In the genomic region with DNA sequence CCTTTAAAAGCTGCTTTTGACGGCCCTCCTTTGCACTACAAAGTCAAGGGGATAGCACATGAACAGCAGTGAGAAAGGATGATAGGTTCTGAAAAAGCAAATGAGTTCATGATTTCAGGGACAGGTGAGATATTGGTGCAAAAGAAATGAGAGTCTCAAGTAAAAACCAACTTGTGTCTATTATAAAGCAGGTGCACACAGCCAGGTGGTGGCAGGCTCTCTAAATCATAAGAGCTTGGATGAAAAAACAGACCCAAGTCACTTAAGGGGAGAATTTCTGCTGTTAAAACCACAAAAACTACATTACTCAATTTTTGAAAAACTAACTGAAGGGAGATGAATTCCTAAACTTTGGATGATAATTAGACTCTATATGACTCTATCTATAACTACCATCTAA, we compare ENCODE assay signal across 17 cellular contexts.
"Had no signal": no experiment of that assay in that cellular context is flagged by ENCODE, and none has a peak within 500 bp of the region (broad histone marks: within the 10 kb centered on the region; RNA-seq: fewer than 3 reads in every experiment).

No MANE protein-coding gene starts in this region.

- H3K9me3 ChIP-seq: heart right ventricle, neutrophil, sigmoid colon, stomach, thoracic aorta had no signal

- H3K4me3 ChIP-seq: heart right ventricle, sigmoid colon, skin epidermis, stomach, thoracic aorta had no signal

- H3K27ac ChIP-seq: heart right ventricle, neutrophil, sigmoid colon, skin epidermis, stomach, thoracic aorta had no signal

- ATAC-seq: esophagus mucosa; naive thymus-derived CD4-positive, alpha-beta T cell; stimulated activated naive B cell treated with anti-CD40 and anti-IgM and Interleukin-4, amounts not matched to agents 10 μg/mL and 1 μg/mL and 100 μg/mL, for 72 hours had no signal

- DNase-seq: effector memory CD4-positive, alpha-beta T cell; hypothalamus; naive thymus-derived CD4-positive, alpha-beta T cell; nephron progenitor cell; posterior cingulate gyrus; sigmoid colon; stimulated activated CD4-positive, alpha-beta T cell treated with anti-CD3 and anti-CD28 coated beads, Interleukin-2, amount 100 ng/mL, for 24 hours; stimulated activated CD4-positive, alpha-beta T cell treated with anti-CD3 and anti-CD28 coated beads, Interleukin-4, amount 100 ng/mL, for 4 hours; stimulated activated naive B cell treated with anti-CD40 and anti-IgM and Interleukin-4, amounts not matched to agents 10 μg/mL and 1 μg/mL and 100 μg/mL, for 72 hours; stomach; substantia nigra; trophoblast cell had no signal

- H3K36me3 ChIP-seq: heart right ventricle, neutrophil, sigmoid colon, stomach, thoracic aorta had no signal

- H3K27me3 ChIP-seq: heart right ventricle, sigmoid colon, stomach had no signal
